17 cellular contexts compared by ENCODE assay signal in the genomic region with DNA sequence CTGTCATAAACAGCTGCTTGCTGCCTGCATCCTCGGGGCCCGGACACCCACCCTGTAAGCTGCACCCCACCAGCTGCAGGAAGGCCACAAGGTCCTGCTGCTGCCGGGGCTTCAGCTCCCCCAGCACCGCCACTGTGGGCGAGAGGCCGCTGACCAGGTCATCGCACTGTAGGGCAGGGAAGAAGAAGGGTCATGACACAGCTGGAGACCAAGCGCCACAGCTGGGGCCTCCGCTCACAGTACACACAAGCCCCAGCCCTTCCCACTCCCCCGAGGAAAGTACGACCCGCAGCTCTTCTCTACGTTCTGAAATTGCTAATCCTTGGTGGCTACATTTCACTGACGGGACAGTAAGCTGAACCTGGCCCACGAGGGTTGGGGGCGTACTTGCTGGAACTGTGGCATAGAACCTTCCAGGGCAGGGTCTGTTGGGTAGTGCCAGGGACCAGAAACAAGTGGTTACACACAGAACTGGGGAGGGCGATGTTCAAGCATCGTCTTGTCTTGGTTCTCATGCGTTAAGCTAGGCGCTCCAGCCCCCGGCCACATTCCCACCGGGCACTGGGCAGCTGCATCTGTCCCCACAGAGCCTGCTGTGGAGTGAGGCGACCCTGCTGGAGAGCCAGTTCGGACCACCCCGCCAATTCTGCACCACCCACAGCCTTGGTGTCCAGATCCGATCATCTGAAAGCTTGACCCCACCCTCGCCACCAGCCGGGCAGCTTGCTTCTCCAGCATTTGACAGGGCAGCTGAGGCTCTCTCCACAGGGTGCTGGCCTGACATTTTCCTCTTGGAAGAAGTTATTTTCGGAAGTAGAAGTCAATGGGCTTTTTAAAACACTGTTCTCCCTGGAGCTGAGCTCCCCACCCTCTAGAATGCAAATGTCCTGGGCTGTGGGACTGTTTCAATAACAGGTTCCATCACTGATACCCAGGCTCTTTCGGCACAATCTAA. TPM values are rescaled to one million over a fixed set of nuclear protein-coding genes. Genes with fewer than 3 reads are reported as not detected.
DNase-seq lines count a peak whose midpoint lies in the region; ATAC-seq, FAIRE-seq and TF ChIP-seq lines count a peak whose summit lies in the region.
"Had no signal": no experiment of that assay in that cellular context is flagged by ENCODE, and none has a peak within 500 bp of the region (broad histone marks: within the 10 kb centered on the region; RNA-seq: fewer than 3 reads in every experiment).

No MANE protein-coding gene starts in this region.

- peaks cover 21% of the 10 kb centered on the region for H3K36me3 Mint-ChIP-seq in neural crest cell (ENCODE audit: low read depth)

- ATAC-seq in HepG2 (no peak), HG03460 (IDR thresholded peaks at IDR 0.05; ENCODE audit: unreplicated experiment) (no peak), HG03342 (IDR thresholded peaks at IDR 0.05; ENCODE audit: unreplicated experiment) (no peak)

- H3K27ac ChIP-seq in liver (ENCODE audit: low read depth in 1 of 2, low read length in 2 of 2) (no peak overlapping the region), HepG2 (ENCODE audit: extremely low read length, insufficient read depth, low read length) (no peak overlapping the region)
- H3K27ac ChIP-seq: PC-9 had no signal

- no peak for DNase-seq in HepG2 (ENCODE audit: low spot score)
- peak; percentile 11 for DNase-seq in cerebellum (ENCODE audit: low spot score)
- DNase-seq in neural crest cell (ENCODE audit: low read depth, low spot score) = no peak
- no peak for DNase-seq in NCI-H128 (lab: John Stamatoyannopoulos, UW; ENCODE audit: unreplicated experiment)
- DNase-seq in central memory CD4-positive, alpha-beta T cell = no peak
- DNase-seq: DMS79 treated with DMSO at 0.1 percent for 48 hours, NCI-H1436, NCI-H2029, NCI-H2171, NCI-H446 treated with DMSO at 0.1 percent for 48 hours, NCI-H748 treated with DMSO at 0.1 percent for 48 hours, PC-9 had no signal

- BruUV-seq in HepG2 (replicated peaks; lab: Mats Ljungman, UMichigan) = no TSS peak

- WGBS in liver = 90% methylated on average over 30 of the region's 30 CpGs
- WGBS in HepG2 (ENCODE audit: low lambda C conversion rate) = 91% methylated on average over 16 of the region's 30 CpGs

- intact Hi-C loops in HepG2 (cut with micrococcal nuclease; ENCODE audit: unreplicated experiment) = no loop called here

- no peak overlapping the region for H3K4me3 Mint-ChIP-seq in neural crest cell

- no peaks in the 10 kb centered on the region for H3K27me3 ChIP-seq in liver (ENCODE audit: control insufficient read depth in 4 of 4, insufficient read depth in 4 of 4, low read length in 3 of 4)
- H3K27me3 ChIP-seq in HepG2 (ENCODE audit: control insufficient read depth in 1 of 2, insufficient read depth in 2 of 2, low read length in 2 of 2) = no peaks in the 10 kb centered on the region

- H3K79me2 ChIP-seq in HepG2 (ENCODE audit: insufficient read depth, low read length) = no peaks in the 10 kb centered on the region

- no peak for TF ChIP-seq EP300 in HepG2 (IDR thresholded peaks at IDR 0.05; ENCODE audit: low read depth in 2 of 2, low read length in 2 of 2)
- TF ChIP-seq EP300 in HepG2 (CRISPR knock-in tag; IDR thresholded peaks at IDR 0.05; ENCODE audit: borderline replicate concordance) = no peak

- H3K4me3 ChIP-seq in liver (ENCODE audit: low read depth in 1 of 3, low read length in 3 of 3) (no peak overlapping the region), HepG2 (replicated peaks in 1 of 3; ENCODE audit: insufficient read depth in 1 of 3, low read depth in 2 of 3, low read length in 3 of 3) (no peak overlapping the region)
- H3K4me3 ChIP-seq: PC-9 had no signal

- no peak for TF ChIP-seq RAD21 in liver (IDR thresholded peaks at IDR 0.05)
- no peak for TF ChIP-seq RAD21 in HepG2 (CRISPR knock-in tag; IDR thresholded peaks at IDR 0.05)

- no peaks in the 10 kb centered on the region for H3K9me3 Mint-ChIP-seq in neural crest cell

- H3K36me3 ChIP-seq in liver (ENCODE audit: control insufficient read depth in 4 of 4, insufficient read depth in 3 of 4, low read depth in 1 of 4, low read length in 3 of 4) (no peaks in the 10 kb centered on the region), HepG2 (replicated peaks in 1 of 2; ENCODE audit: control insufficient read depth in 1 of 2, insufficient read depth in 2 of 2, low read length in 2 of 2) (no peaks in the 10 kb centered on the region; a peak in 1 of 5 replicates)

- FAIRE-seq in HepG2 (lab: Jason Lieb, UNC) = no peak
- FAIRE-seq: G401.6, H1 had no signal

- H3K9ac ChIP-seq in liver (ENCODE audit: low read depth in 1 of 2, low read length in 2 of 2) = no peak overlapping the region
- H3K9ac ChIP-seq in HepG2 (ENCODE audit: insufficient read depth, low read depth, low read length) = no peak overlapping the region

- H3K4me1 ChIP-seq in liver (ENCODE audit: control insufficient read depth in 4 of 4, insufficient read depth in 4 of 4, low read length in 3 of 4) (no peaks in the 10 kb centered on the region), HepG2 (ENCODE audit: insufficient read depth, low read length) (peaks cover 24% of the 10 kb centered on the region)

- no peaks in the 10 kb centered on the region for H4K20me1 ChIP-seq in HepG2 (ENCODE audit: insufficient read depth, low read length)

- no peak for TF ChIP-seq POLR2A in HepG2 (IDR thresholded peaks at IDR 0.05; ENCODE audit: insufficient read depth in 1 of 2, low read depth in 2 of 2, low read length in 2 of 2)

- POLR2A ChIA-PET in HepG2 (lab: Yijun Ruan, JAX) = interaction anchor here (0.6 kb wide), 1 partner anchor 138 kb away, joined by 3 read pairs; no protein-coding TSS in a partner anchor

- in situ Hi-C loops in HepG2 (cut with HindIII; ENCODE audit: extremely low pct_ligation_motif_present, low pct_unique_long_range_greater_than_20kb) = no loop called here

- TF ChIP-seq CTCF in liver (IDR thresholded peaks at IDR 0.05; ENCODE audit: low read depth, low read length, missing input control) = no peak
- no peak for TF ChIP-seq CTCF in HepG2 (CRISPR knock-in tag; IDR thresholded peaks at IDR 0.05)
- no peak for TF ChIP-seq CTCF in neural crest cell (conservative IDR thresholded peaks at IDR 0.05)

- H3K4me2 ChIP-seq in HepG2 (ENCODE audit: low read depth, low read length) = no peak overlapping the region
- H3K4me2 ChIP-seq: PC-9 had no signal

- H3K27me3 Mint-ChIP-seq in neural crest cell (ENCODE audit: low read depth) = no peaks in the 10 kb centered on the region

- CTCF ChIA-PET in HepG2 (lab: Yijun Ruan, JAX; ENCODE audit: low intra/inter-chr PET ratio, low total read pairs) = no interaction called here

- no peak overlapping the region for H2AFZ ChIP-seq in HepG2 (ENCODE audit: low read length)
- H2AFZ ChIP-seq: PC-9 had no signal

- no peaks in the 10 kb centered on the region for H3K9me3 ChIP-seq in liver (ENCODE audit: control insufficient read depth in 4 of 4, low read length in 3 of 4)
- H3K9me3 ChIP-seq in HepG2 (ENCODE audit: low read length) = no peaks in the 10 kb centered on the region

- peaks cover 39% of the 10 kb centered on the region for H3K4me1 Mint-ChIP-seq in neural crest cell

- H3K27ac Mint-ChIP-seq in neural crest cell (ENCODE audit: unreplicated experiment) = peak overlapping the region; percentile 50

TF ChIP-seq in liver, 16 proteins besides CTCF, POLR2A, EP300 and RAD21:
- TF ChIP-seq YY1 (IDR thresholded peaks at IDR 0.05) (no peak), MAX (IDR thresholded peaks at IDR 0.05) (no peak), HNF4A (conservative IDR thresholded peaks at IDR 0.05) (no peak), EGR1 (IDR thresholded peaks at IDR 0.05; ENCODE audit: low read depth in 2 of 2) (no peak), RXRA (IDR thresholded peaks at IDR 0.05) (peak; percentile 45 to 52)

TF ChIP-seq in HepG2, 621 proteins besides CTCF, POLR2A, EP300 and RAD21 (continues in another document):
- TF ChIP-seq ZNF24 (IDR thresholded peaks at IDR 0.05) (no peak), ZNF703 (CRISPR knock-in tag; IDR thresholded peaks at IDR 0.05; ENCODE audit: borderline replicate concordance) (no peak), IRF2 (CRISPR knock-in tag; IDR thresholded peaks at IDR 0.05) (no peak), TARDBP (CRISPR knock-in tag; IDR thresholded peaks at IDR 0.05) (no peak)

RNA-seq across cellular contexts. Expression of gene GSDME, which starts 50.8 kb away (rescaled TPM):
- 1 to 10 TPM; 3.2 to 4.0 TPM for total RNA-seq in liver
- 1 to 10 TPM; 3.6 to 3.7 TPM for polyA plus RNA-seq in liver
- 19.2 and 30.0 TPM in 2 replicates for total RNA-seq in HepG2 (2016; rRNA removed; fragmentation: Illumina TruSeq; extraction: Trizol)
- total RNA-seq in HepG2 (2016; cell fraction: cytosol; rRNA removed; fragmentation: Illumina TruSeq; extraction: Trizol; ENCODE audit: low read depth) = 3.4 and 5.0 TPM in 2 replicates
- total RNA-seq in HepG2 (2016; cell fraction: insoluble cytoplasmic fraction; rRNA removed; fragmentation: Illumina TruSeq; extraction: Trizol) = 20.2 and 27.5 TPM in 2 replicates
- 8.4 and 9.3 TPM in 2 replicates for total RNA-seq in HepG2 (2016; cell fraction: membrane; rRNA removed; fragmentation: Illumina TruSeq; extraction: Trizol)
- total RNA-seq in HepG2 (2016; cell fraction: nucleus; rRNA removed; fragmentation: Illumina TruSeq; extraction: Trizol) = 15.5 and 19.2 TPM in 2 replicates
- 27.2 and 28.2 TPM in 2 replicates for polyA plus RNA-seq in HepG2 (2011; rRNA removed)
- polyA plus RNA-seq in HepG2 (2011; cell fraction: cytosol; rRNA removed) = 21.7 and 24.2 TPM in 2 replicates
- 56.7 and 59.2 TPM in 2 replicates for polyA plus RNA-seq in HepG2 (2011; cell fraction: nucleus; rRNA removed)
- polyA plus RNA-seq in HepG2 (2012) = 16.9 and 17.5 TPM in 2 replicates
- 2.6 and 3.4 TPM in 2 replicates for polyA plus RNA-seq in HepG2 (2016; cell fraction: cytosol; fragmentation: Illumina TruSeq; extraction: Trizol; ENCODE audit: low read depth)
- 35.8 and 38.3 TPM in 2 replicates for polyA plus RNA-seq in HepG2 (2016; cell fraction: insoluble cytoplasmic fraction; fragmentation: Illumina TruSeq; extraction: Trizol; ENCODE audit: low read depth)
- polyA plus RNA-seq in HepG2 (2016; cell fraction: membrane; fragmentation: Illumina TruSeq; extraction: Trizol; ENCODE audit: low read depth) = 6.0 and 6.2 TPM in 2 replicates
- polyA plus RNA-seq in HepG2 (2016; cell fraction: nucleus; fragmentation: Illumina TruSeq; extraction: Trizol; ENCODE audit: insufficient read depth, low read depth) = 30.3 and 31.2 TPM in 2 replicates
- 30.0 and 31.2 TPM in 2 replicates for polyA minus RNA-seq in HepG2 (2011; rRNA and poly(A)+ RNA removed; ENCODE audit: low replicate concordance)
- 7.8 and 10.8 TPM in 2 replicates for polyA minus RNA-seq in HepG2 (2011; cell fraction: cytosol; rRNA and poly(A)+ RNA removed)
- polyA minus RNA-seq in HepG2 (2011; cell fraction: nucleus; rRNA and poly(A)+ RNA removed) = 47.3 and 58.2 TPM in 2 replicates
- total RNA-seq in cerebellum = 31.3 TPM
- total RNA-seq in neural crest cell = 18.9 and 21.9 TPM in 2 replicates
